8 cellular contexts compared by ENCODE assay signal in the genomic region with DNA sequence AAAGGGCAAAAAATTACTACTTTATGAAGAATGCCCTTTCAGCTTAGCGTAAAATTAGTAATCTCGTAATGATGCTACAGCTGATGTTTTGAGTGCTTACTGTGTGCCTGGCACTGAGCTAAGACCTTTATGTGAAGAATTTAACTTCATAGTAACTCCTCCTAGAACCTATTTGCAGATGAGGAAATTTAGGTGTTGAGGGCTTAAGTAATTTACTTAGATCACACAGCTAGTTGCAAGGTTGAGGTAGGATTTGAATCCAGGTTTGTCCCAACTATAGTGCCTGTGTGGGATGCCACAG. TPM values are rescaled to one million over a fixed set of nuclear protein-coding genes. Genes with fewer than 3 reads are reported as not detected.
DNase-seq lines count a peak whose midpoint lies in the region; ATAC-seq and TF ChIP-seq lines count a peak whose summit lies in the region.

No MANE protein-coding gene starts in this region.

- peak overlapping the region; percentile 88 for H3K4me2 ChIP-seq in skeletal muscle satellite cell (ENCODE audit: low read length)

- no peaks in the 10 kb centered on the region for H3K9me3 ChIP-seq in T-helper 17 cell (ENCODE audit: control insufficient read depth, low read length, poor library complexity, severe bottlenecking)
- H3K9me3 ChIP-seq in skeletal muscle satellite cell (replicated peaks; ENCODE audit: low read length) = no peaks in the 10 kb centered on the region

- no peaks in the 10 kb centered on the region for H3K36me3 ChIP-seq in H7 (replicated peaks; ENCODE audit: control insufficient read depth, insufficient read depth, low read length)
- H3K36me3 ChIP-seq in skeletal muscle satellite cell (ENCODE audit: insufficient read depth, low read length) = no peaks in the 10 kb centered on the region

- H3K27me3 ChIP-seq in H7 (ENCODE audit: control insufficient read depth, insufficient read depth, low read length) = no peaks in the 10 kb centered on the region
- no peaks in the 10 kb centered on the region for H3K27me3 ChIP-seq in skeletal muscle satellite cell (ENCODE audit: control insufficient read depth, insufficient read depth, low read length)

- peaks cover 2% of the 10 kb centered on the region for H3K36me3 Mint-ChIP-seq in T-helper 17 cell (ENCODE audit: low read depth)

- H3K9ac ChIP-seq in skeletal muscle satellite cell (ENCODE audit: low read depth, low read length) = peak overlapping the region; percentile 93

- H3K27me3 Mint-ChIP-seq in T-helper 17 cell = peaks cover 9% of the 10 kb centered on the region

- H3K4me3 ChIP-seq in H7 (ENCODE audit: insufficient read depth, low read depth, low read length) (peak overlapping the region; percentile 72), fibroblast of villous mesenchyme (ENCODE audit: low read depth, low read length) (peak overlapping the region; percentile 94), skeletal muscle satellite cell (ENCODE audit: low read length) (peak overlapping the region; percentile 82)

- peak overlapping the region; percentile 92 for H3K4me3 Mint-ChIP-seq in T-helper 17 cell

- no peak for TF ChIP-seq CTCF in fibroblast of villous mesenchyme (IDR thresholded peaks at IDR 0.05; ENCODE audit: insufficient read depth, low read depth, low read length)

- H3K4me1 ChIP-seq in skeletal muscle satellite cell (ENCODE audit: control insufficient read depth, insufficient read depth, low read length) = peaks cover 9% of the 10 kb centered on the region

- ATAC-seq in T-helper 17 cell = no peak

- peaks cover 21% of the 10 kb centered on the region for H3K4me1 Mint-ChIP-seq in T-helper 17 cell

- DNase-seq in H7 (no peak), T-helper 17 cell (no peak), fibroblast of villous mesenchyme (ENCODE audit: low read depth) (no peak), COLO829 (ENCODE audit: low spot score) (no peak), NCI-H2107 treated with DMSO at 0.1 percent for 48 hours (lab: John Stamatoyannopoulos, UW; ENCODE audit: unreplicated experiment) (no peak)
- no peak for DNase-seq in stimulated activated naive CD4-positive, alpha-beta T cell (lab: John Stamatoyannopoulos, UW)
- no peak for DNase-seq in stimulated activated CD4-positive, alpha-beta T cell treated with anti-CD3 and anti-CD28 coated beads, Interleukin-4, amount 100 ng/mL, for 4 hours

- H3K27ac Mint-ChIP-seq in T-helper 17 cell = peak overlapping the region; percentile 62

RNA-seq across cellular contexts. Expression of gene ZMYM4, which starts 1.4 kb away (rescaled TPM):
- 63.9 and 64.1 TPM in 2 replicates for total RNA-seq in H7 (2014; rRNA removed; shearing (Covaris generic))
- total RNA-seq in T-helper 17 cell (10 to 100 TPM; 32.0 to 37.3 TPM), fibroblast of villous mesenchyme (42.8 and 59.6 TPM in 2 replicates)
- total RNA-seq in skeletal muscle satellite cell (2012; rRNA removed) = 37.4 and 44.4 TPM in 2 replicates
